ENCODE assay signal across 19 cellular contexts in the genomic region with DNA sequence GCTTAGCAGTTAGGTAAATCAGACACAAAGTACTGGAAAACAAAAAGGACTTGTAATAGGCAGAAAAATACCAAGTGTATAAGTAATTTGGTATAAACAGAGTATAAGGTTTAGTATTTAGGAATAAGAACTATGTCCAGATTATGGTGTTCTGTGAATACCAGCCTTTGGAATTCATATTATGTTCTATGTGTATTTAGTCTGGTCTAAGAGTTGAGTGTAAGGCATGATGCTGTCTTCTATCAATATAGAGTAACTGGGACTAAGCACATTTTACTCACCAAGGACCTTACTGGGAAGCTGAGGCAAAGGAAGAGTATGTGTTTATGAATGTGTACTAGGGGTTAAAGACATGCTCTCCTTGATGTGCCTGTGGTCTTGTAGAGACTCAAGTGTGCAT. TPM values are rescaled to one million over a fixed set of nuclear protein-coding genes. Genes with fewer than 3 reads are reported as not detected.
DNase-seq lines count a peak whose midpoint lies in the region; ATAC-seq and TF ChIP-seq lines count a peak whose summit lies in the region.
"Had no signal": no experiment of that assay in that cellular context is flagged by ENCODE, and none has a peak within 500 bp of the region (broad histone marks: within the 10 kb centered on the region; RNA-seq: fewer than 3 reads in every experiment).

No MANE protein-coding gene starts in this region.

- H3K27me3 Mint-ChIP-seq in HFFc6 (ENCODE audit: insufficient read depth): no peaks in the 10 kb centered on the region; the same call in 1 of the 2 replicates
- no peaks in the 10 kb centered on the region for H3K27me3 Mint-ChIP-seq in naive thymus-derived CD8-positive, alpha-beta T cell
- H3K27me3 Mint-ChIP-seq: CD4-positive, CD25-positive, alpha-beta regulatory T cell; CD8-positive, alpha-beta memory T cell had no signal

- H3K27me3 ChIP-seq in adipocyte (replicated peaks; ENCODE audit: control insufficient read depth, insufficient read depth, low read length): no peaks in the 10 kb centered on the region
- H3K27me3 ChIP-seq: BE2C had no signal

- H3K36me3 Mint-ChIP-seq in HFFc6 (ENCODE audit: low read depth): peaks cover 28% of the 10 kb centered on the region
- peaks cover 17 to 68% (median 20%) of the 10 kb centered on the region in 3 donors for H3K36me3 Mint-ChIP-seq in naive thymus-derived CD8-positive, alpha-beta T cell

- no peak for TF ChIP-seq CTCF in AG04449 (IDR thresholded peaks at IDR 0.05; ENCODE audit: insufficient read depth, low read length, missing control alignments)
- TF ChIP-seq CTCF in HFFc6 (IDR thresholded peaks at IDR 0.05): no peak

- peaks cover 47% of the 10 kb centered on the region for H3K36me3 ChIP-seq in adipocyte (ENCODE audit: control insufficient read depth, insufficient read depth, low read length, severe bottlenecking)

- CTCF ChIA-PET in AG04449 (lab: Yijun Ruan, JAX): interaction anchor here (1.2 to 12.2 kb wide), 3 partner anchors 19 to 185 kb away, joined by 3 to 138 read pairs (median 8); no protein-coding TSS in a partner anchor

- H3K9ac ChIP-seq in adipocyte (ENCODE audit: low read length): no peak overlapping the region
- H3K9ac ChIP-seq: GM23248 had no signal

- DNase-seq in AG04449 (ENCODE audit: low read depth, low spot score) (peak; percentile 42), HFFc6 (peak; percentile 20), adipocyte (ENCODE audit: low read depth) (peak; percentile 38), fibroblast of peridontal ligament (ENCODE audit: extremely low read depth) (peak; percentile 3), HK-2 (ENCODE audit: unreplicated experiment) (no peak), NCI-H2107 treated with DMSO at 0.1 percent for 48 hours (lab: John Stamatoyannopoulos, UW; ENCODE audit: unreplicated experiment) (no peak), germinal center (ENCODE audit: low spot score) (no peak)
- DNase-seq in naive thymus-derived CD8-positive, alpha-beta T cell: no peak
- DNase-seq: BE2C; C1 segment of cervical spinal cord; CD4-positive, CD25-positive, alpha-beta regulatory T cell; CD8-positive, alpha-beta memory T cell; COR-L47; DMS 273 treated with DMSO at 0.1 percent for 48 hours; DMS53; DND-41; GM23248 had no signal

- no peaks in the 10 kb centered on the region for H3K9me3 Mint-ChIP-seq in HFFc6
- no peaks in the 10 kb centered on the region for H3K9me3 Mint-ChIP-seq in naive thymus-derived CD8-positive, alpha-beta T cell
- H3K9me3 Mint-ChIP-seq: CD4-positive, CD25-positive, alpha-beta regulatory T cell; CD8-positive, alpha-beta memory T cell had no signal

- POLR2A ChIA-PET in AG04449 (lab: Yijun Ruan, JAX): no interaction called here
- POLR2A ChIA-PET in naive thymus-derived CD8-positive, alpha-beta T cell (lab: Charles Lee): interaction anchor here (0.7 kb wide), 1 partner anchor 1121 kb away, joined by 4 read pairs; no protein-coding TSS in a partner anchor

- H3K27ac Mint-ChIP-seq in HFFc6: peak overlapping the region; percentile 67
- no peak overlapping the region for H3K27ac Mint-ChIP-seq in naive thymus-derived CD8-positive, alpha-beta T cell
- H3K27ac Mint-ChIP-seq: CD4-positive, CD25-positive, alpha-beta regulatory T cell had no signal

- no peaks in the 10 kb centered on the region for H3K9me3 ChIP-seq in adipocyte (ENCODE audit: control insufficient read depth, low read length)
- H3K9me3 ChIP-seq: A549, BE2C, HAP-1 had no signal

- no peak for ATAC-seq in naive thymus-derived CD8-positive, alpha-beta T cell
- ATAC-seq: A549 had no signal

- peaks cover 12% of the 10 kb centered on the region for H3K4me1 ChIP-seq in adipocyte (ENCODE audit: control insufficient read depth, insufficient read depth, low read length)
- H3K4me1 ChIP-seq: A549, BE2C, HAP-1 had no signal

- no peak overlapping the region for H3K4me3 Mint-ChIP-seq in HFFc6
- no peak overlapping the region for H3K4me3 Mint-ChIP-seq in naive thymus-derived CD8-positive, alpha-beta T cell
- H3K4me3 Mint-ChIP-seq: CD4-positive, CD25-positive, alpha-beta regulatory T cell; CD8-positive, alpha-beta memory T cell had no signal

- no peak overlapping the region for H3K4me3 ChIP-seq in AG04449 (ENCODE audit: low read depth, low read length)
- H3K4me3 ChIP-seq in adipocyte (ENCODE audit: low read length): no peak overlapping the region
- H3K4me3 ChIP-seq: A549, GM23248, HAP-1 had no signal

- peaks cover 32% of the 10 kb centered on the region for H3K4me1 Mint-ChIP-seq in HFFc6 (ENCODE audit: low read depth)
- peaks cover 0 to 12% (median 3%) of the 10 kb centered on the region in 4 donors for H3K4me1 Mint-ChIP-seq in naive thymus-derived CD8-positive, alpha-beta T cell

RNA-seq across cellular contexts. Expression of a gene that starts 9.5 kb away (rescaled TPM):
- total RNA-seq in HFFc6 (2021; fragmentation: NEBNext Ultra II Directional; extraction: Animal tissue kit (Norgen Biotek cat#: 25700)): 100 to 1,000 TPM in 1 of 6 experiments, 10 to 100 TPM in 5; 81.8 to 105 (median 91.5) TPM
- 10 to 100 TPM; 71.5 to 76.9 TPM for total RNA-seq in naive thymus-derived CD8-positive, alpha-beta T cell
- polyA plus RNA-seq in naive thymus-derived CD8-positive, alpha-beta T cell: 100 to 1,000 TPM; 167 to 191 (median 181) TPM

RNA-seq across cellular contexts. Expression of a gene that starts 9.6 kb away (rescaled TPM):
- 10 to 100 TPM; 54.7 to 78.5 (median 64.2) TPM for total RNA-seq in HFFc6 (2021; fragmentation: NEBNext Ultra II Directional; extraction: Animal tissue kit (Norgen Biotek cat#: 25700))
- total RNA-seq in naive thymus-derived CD8-positive, alpha-beta T cell: 10 to 100 TPM; 26.2 to 33.3 TPM
- 10 to 100 TPM; 58.0 to 75.2 (median 69.1) TPM for polyA plus RNA-seq in naive thymus-derived CD8-positive, alpha-beta T cell

RNA-seq across cellular contexts. Expression of a gene that starts 22.1 kb away (rescaled TPM):
- total RNA-seq in HFFc6 (2021; fragmentation: NEBNext Ultra II Directional; extraction: Animal tissue kit (Norgen Biotek cat#: 25700)): 10 to 100 TPM; 17.0 to 22.2 (median 19.8) TPM
- 10 to 100 TPM; 21.5 to 21.7 TPM for total RNA-seq in naive thymus-derived CD8-positive, alpha-beta T cell
- 10 to 100 TPM in 1 of 3 donors, 1 to 10 TPM in 2; 9.8 to 12.6 (median 10.0) TPM for polyA plus RNA-seq in naive thymus-derived CD8-positive, alpha-beta T cell

RNA-seq across cellular contexts. Expression of a gene that starts 22.4 kb away (rescaled TPM):
- 1 to 10 TPM in 4 of 6 experiments, under 1 TPM in 2; 0.59 to 1.5 (median 1.1) TPM for total RNA-seq in HFFc6 (2021; fragmentation: NEBNext Ultra II Directional; extraction: Animal tissue kit (Norgen Biotek cat#: 25700))
- total RNA-seq in naive thymus-derived CD8-positive, alpha-beta T cell: not detected
- under 1 TPM in 2 of 3 donors, not detected in 1; 0.50 to 0.87 TPM for polyA plus RNA-seq in naive thymus-derived CD8-positive, alpha-beta T cell
- polyA plus RNA-seq: CD4-positive, CD25-positive, alpha-beta regulatory T cell; CD8-positive, alpha-beta memory T cell had no signal

Comparison
In these comparisons a context has a peak if more than half of its experiments do, and no peak if none do; other contexts are left out.
1. DNase-seq: peak in AG04449 (single experiment), HFFc6 (single experiment), adipocyte (single experiment) and fibroblast of peridontal ligament (single experiment); none in naive thymus-derived CD8-positive, alpha-beta T cell (0 of 10), HK-2 (single experiment), NCI-H2107 treated with DMSO at 0.1 percent for 48 hours (single experiment) and germinal center (single experiment).